Comparison of ENCODE assay signal across 15 cellular contexts in genomic region chr11:109747839-109748238, GRCh38.
A peak's percentile ranks its signal among the peaks of the same experiment; 100 is the strongest.
DNase-seq lines count a peak whose midpoint lies in the region; ATAC-seq and TF ChIP-seq lines count a peak whose summit lies in the region.
"Had no signal": no experiment of that assay in that cellular context is flagged by ENCODE, and none has a peak within 500 bp of the region (broad histone marks: within the 10 kb centered on the region; RNA-seq: fewer than 3 reads in every experiment).

No MANE protein-coding gene starts in this region.

- H3K36me3 ChIP-seq in left lung: no peaks in the 10 kb centered on the region
- H3K36me3 ChIP-seq: gastroesophageal sphincter, sigmoid colon, WERI-Rb-1 had no signal

- H3K27me3 ChIP-seq in left lung: no peaks in the 10 kb centered on the region
- H3K27me3 ChIP-seq: gastroesophageal sphincter, sigmoid colon had no signal

- intact Hi-C loops in left lung (cut with DNase I): no loop called here

- H3K9me3 ChIP-seq in left lung: no peaks in the 10 kb centered on the region
- H3K9me3 ChIP-seq: gastroesophageal sphincter, sigmoid colon had no signal

- peaks cover 0 to 13% of the 10 kb centered on the region in 2 donors for H3K4me1 ChIP-seq in left lung
- H3K4me1 ChIP-seq: gastroesophageal sphincter, sigmoid colon had no signal

- TF ChIP-seq CTCF in GM10266 (IDR thresholded peaks at IDR 0.05; ENCODE audit: control insufficient read depth, insufficient read depth, low read depth, missing control alignments) (no peak), NB4 (IDR thresholded peaks at IDR 0.05; ENCODE audit: low read depth, low read length) (no peak), left lung (IDR thresholded peaks at IDR 0.05) (no peak)

- peak; percentile 87 for ATAC-seq in GM21717 (IDR thresholded peaks at IDR 0.05; ENCODE audit: unreplicated experiment)
- ATAC-seq in left lung: peak; percentile 80
- ATAC-seq in GM21737 (IDR thresholded peaks at IDR 0.05; ENCODE audit: unreplicated experiment): no peak
- ATAC-seq: gastroesophageal sphincter, GM12878 had no signal

- H3K4me3 ChIP-seq in NB4 (ENCODE audit: low read depth, low read length) (no peak overlapping the region), left lung (no peak overlapping the region)
- H3K4me3 ChIP-seq: gastroesophageal sphincter, GM12878, sigmoid colon had no signal

- H3K27ac ChIP-seq in left lung: peak overlapping the region in 1 of 2 donors; percentile 11
- H3K27ac ChIP-seq: gastroesophageal sphincter, sigmoid colon, WERI-Rb-1 had no signal

- no peak for TF ChIP-seq POLR2A in NB4 (IDR thresholded peaks at IDR 0.05; ENCODE audit: extremely low read depth, insufficient read length)

- DNase-seq in GM10266 (ENCODE audit: extremely low spot score) (peak; percentile 14), NB4 (ENCODE audit: low read depth) (peak; percentile 83), left lung (peak in 1 of 2 donors; percentile 41), NCI-H446 (lab: John Stamatoyannopoulos, UW) (no peak), activated gamma-delta T cell treated with Interleukin-2 at 50 U/mL for 16 hours (no peak), 8988T (no peak)
- DNase-seq: activated gamma-delta T cell; CD8-positive, alpha-beta memory T cell; NCI-H748 treated with DMSO at 0.1 percent for 48 hours; sigmoid colon; WERI-Rb-1 had no signal

Comparison
In these comparisons a context has a peak if more than half of its experiments do, and no peak if none do; other contexts are left out.
1. DNase-seq: peak in GM10266 (single experiment) and NB4 (single experiment); none in NCI-H446 (0 of 2), activated gamma-delta T cell treated with Interleukin-2 at 50 U/mL for 16 hours (single experiment) and 8988T (single experiment).